22 cellular contexts compared by ENCODE assay signal in the genomic region with DNA sequence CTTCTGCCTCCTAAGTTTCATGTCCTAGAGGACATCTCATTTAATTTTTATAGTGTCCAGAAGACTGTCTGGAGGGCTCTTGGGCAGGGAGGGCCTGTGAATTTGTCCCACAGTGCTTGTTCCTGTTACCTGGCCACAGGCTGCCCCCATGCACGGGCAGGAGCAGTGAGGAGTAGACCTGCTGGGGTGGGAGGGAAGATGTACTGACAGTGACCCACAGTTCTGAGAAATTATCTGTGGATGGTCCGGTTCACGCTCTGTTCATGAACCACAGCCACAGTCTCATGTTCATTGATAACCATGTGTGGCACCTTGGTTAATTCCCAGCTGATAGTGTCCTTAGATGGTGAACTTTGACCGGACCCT. TPM values are rescaled to one million over a fixed set of nuclear protein-coding genes. Genes with fewer than 3 reads are reported as not detected.
DNase-seq lines count a peak whose midpoint lies in the region; ATAC-seq lines count a peak whose summit lies in the region.
"Had no signal": no experiment of that assay in that cellular context is flagged by ENCODE, and none has a peak within 500 bp of the region (broad histone marks: within the 10 kb centered on the region; RNA-seq: fewer than 3 reads in every experiment).

No MANE protein-coding gene starts in this region.

- DNase-seq in activated T-cell treated with anti-CD3 and anti-CD28 coated beads, Interleukin-2, amount 50 U/mL, for 72 hours: no peak
- DNase-seq in activated T-cell treated with anti-CD3 and anti-CD28 coated beads, Interleukin-2, amount 50 U/mL, for 1 hour: no peak
- no peak for DNase-seq in activated naive CD8-positive, alpha-beta T cell treated with anti-CD3 and anti-CD28 coated beads, Interleukin-2, amount 50 U/mL, for 24 hours
- DNase-seq in stimulated activated CD8-positive, alpha-beta memory T cell treated with anti-CD3 and anti-CD28 coated beads, Interleukin-4, amount 100 ng/mL, for 48 hours: peak; percentile 31
- DNase-seq in HPDE6-E6E7 (ENCODE audit: extremely low spot score): no peak
- DNase-seq: DMS79, esophagus squamous epithelium, IMR-90, NCI-H1417 treated with DMSO at 0.1 percent for 48 hours, NCI-H524 treated with DMSO at 0.1 percent for 48 hours, retina, testis had no signal

- peaks cover 68% of the 10 kb centered on the region for H3K4me1 Mint-ChIP-seq in activated T-cell treated with anti-CD3 and anti-CD28 coated beads, Interleukin-2, amount 50 U/mL, for 72 hours (ENCODE audit: low read depth)
- peaks cover 3 to 37% (median 32%) of the 10 kb centered on the region in 3 donors for H3K4me1 Mint-ChIP-seq in IgD-negative memory B cell
- H3K4me1 Mint-ChIP-seq in activated naive CD8-positive, alpha-beta T cell treated with anti-CD3 and anti-CD28 coated beads, Interleukin-2, amount 50 U/mL, for 24 hours: peaks cover 71% of the 10 kb centered on the region

- H3K27ac Mint-ChIP-seq in activated T-cell treated with anti-CD3 and anti-CD28 coated beads, Interleukin-2, amount 50 U/mL, for 72 hours: peak overlapping the region; percentile 98
- H3K27ac Mint-ChIP-seq in IgD-negative memory B cell: peak overlapping the region in 2 of 3 donors; percentile 62 to 85
- H3K27ac Mint-ChIP-seq in activated naive CD8-positive, alpha-beta T cell treated with anti-CD3 and anti-CD28 coated beads, Interleukin-2, amount 50 U/mL, for 24 hours: peak overlapping the region; percentile 90

- H3K4me3 Mint-ChIP-seq in activated T-cell treated with anti-CD3 and anti-CD28 coated beads, Interleukin-2, amount 50 U/mL, for 72 hours: peak overlapping the region; percentile 90 to 98
- H3K4me3 Mint-ChIP-seq in IgD-negative memory B cell: no peak overlapping the region
- peak overlapping the region; percentile 83 for H3K4me3 Mint-ChIP-seq in activated naive CD8-positive, alpha-beta T cell treated with anti-CD3 and anti-CD28 coated beads, Interleukin-2, amount 50 U/mL, for 24 hours

- H3K27me3 Mint-ChIP-seq in activated T-cell treated with anti-CD3 and anti-CD28 coated beads, Interleukin-2, amount 50 U/mL, for 72 hours (ENCODE audit: low read depth): no peaks in the 10 kb centered on the region
- peaks cover 6% of the 10 kb centered on the region for H3K27me3 Mint-ChIP-seq in IgD-negative memory B cell
- H3K27me3 Mint-ChIP-seq in activated naive CD8-positive, alpha-beta T cell treated with anti-CD3 and anti-CD28 coated beads, Interleukin-2, amount 50 U/mL, for 24 hours: no peaks in the 10 kb centered on the region

- ATAC-seq in activated T-cell treated with anti-CD3 and anti-CD28 coated beads, Interleukin-2, amount 50 U/mL, for 72 hours (replicated peaks in 1 of 2): peak; percentile 12 to 19
- ATAC-seq in activated naive CD8-positive, alpha-beta T cell treated with anti-CD3 and anti-CD28 coated beads, Interleukin-2, amount 50 U/mL, for 24 hours: peak; percentile 4
- ATAC-seq in HG02840 (IDR thresholded peaks at IDR 0.05; ENCODE audit: low FRiP score, unreplicated experiment) (no peak), GM19463 (IDR thresholded peaks at IDR 0.05; ENCODE audit: unreplicated experiment) (no peak)
- ATAC-seq: gastroesophageal sphincter, GM12878, SK-N-SH treated with all-trans-retinoic acid at 6 μM for 48 hours had no signal

- no peaks in the 10 kb centered on the region for H3K9me3 Mint-ChIP-seq in activated T-cell treated with anti-CD3 and anti-CD28 coated beads, Interleukin-2, amount 50 U/mL, for 72 hours
- H3K9me3 Mint-ChIP-seq in IgD-negative memory B cell: no peaks in the 10 kb centered on the region
- H3K9me3 Mint-ChIP-seq in activated naive CD8-positive, alpha-beta T cell treated with anti-CD3 and anti-CD28 coated beads, Interleukin-2, amount 50 U/mL, for 24 hours: no peaks in the 10 kb centered on the region

- peaks cover 7 to 12% of the 10 kb centered on the region in 2 donors for H3K36me3 Mint-ChIP-seq in activated T-cell treated with anti-CD3 and anti-CD28 coated beads, Interleukin-2, amount 50 U/mL, for 72 hours (ENCODE audit: insufficient read depth in 2 of 2)
- H3K36me3 Mint-ChIP-seq in IgD-negative memory B cell: peaks cover 3% of the 10 kb centered on the region
- peaks cover 13% of the 10 kb centered on the region for H3K36me3 Mint-ChIP-seq in activated naive CD8-positive, alpha-beta T cell treated with anti-CD3 and anti-CD28 coated beads, Interleukin-2, amount 50 U/mL, for 24 hours (ENCODE audit: low read depth)

RNA-seq across cellular contexts. Expression of a gene that starts 18.8 kb away (rescaled TPM):
- 1 to 10 TPM; 8.2 to 9.0 TPM for total RNA-seq in activated T-cell treated with anti-CD3 and anti-CD28 coated beads, Interleukin-2, amount 50 U/mL, for 72 hours
- polyA plus RNA-seq in IgD-negative memory B cell: 1.2 TPM
- total RNA-seq: IMR-90, kidney epithelial cell, MCF 10A, osteoblast, RPMI7951 had no signal
- polyA plus RNA-seq: IMR-90 had no signal

Comparison
In these comparisons a context has a peak if more than half of its experiments do, and no peak if none do; other contexts are left out.
1. ATAC-seq: peak in activated T-cell treated with anti-CD3 and anti-CD28 coated beads, Interleukin-2, amount 50 U/mL, for 72 hours (2 of 2) and activated naive CD8-positive, alpha-beta T cell treated with anti-CD3 and anti-CD28 coated beads, Interleukin-2, amount 50 U/mL, for 24 hours (single experiment); none in HG02840 (single experiment) and GM19463 (single experiment).
2. H3K4me3 Mint-ChIP-seq: peak in activated T-cell treated with anti-CD3 and anti-CD28 coated beads, Interleukin-2, amount 50 U/mL, for 72 hours (2 of 2) and activated naive CD8-positive, alpha-beta T cell treated with anti-CD3 and anti-CD28 coated beads, Interleukin-2, amount 50 U/mL, for 24 hours (single experiment); none in IgD-negative memory B cell (0 of 4).
3. Peak in every context shown above with its lines, with median percentiles within 50 percentile points of each other: H3K27ac Mint-ChIP-seq.